9 cellular contexts compared by ENCODE assay signal in the genomic region with DNA sequence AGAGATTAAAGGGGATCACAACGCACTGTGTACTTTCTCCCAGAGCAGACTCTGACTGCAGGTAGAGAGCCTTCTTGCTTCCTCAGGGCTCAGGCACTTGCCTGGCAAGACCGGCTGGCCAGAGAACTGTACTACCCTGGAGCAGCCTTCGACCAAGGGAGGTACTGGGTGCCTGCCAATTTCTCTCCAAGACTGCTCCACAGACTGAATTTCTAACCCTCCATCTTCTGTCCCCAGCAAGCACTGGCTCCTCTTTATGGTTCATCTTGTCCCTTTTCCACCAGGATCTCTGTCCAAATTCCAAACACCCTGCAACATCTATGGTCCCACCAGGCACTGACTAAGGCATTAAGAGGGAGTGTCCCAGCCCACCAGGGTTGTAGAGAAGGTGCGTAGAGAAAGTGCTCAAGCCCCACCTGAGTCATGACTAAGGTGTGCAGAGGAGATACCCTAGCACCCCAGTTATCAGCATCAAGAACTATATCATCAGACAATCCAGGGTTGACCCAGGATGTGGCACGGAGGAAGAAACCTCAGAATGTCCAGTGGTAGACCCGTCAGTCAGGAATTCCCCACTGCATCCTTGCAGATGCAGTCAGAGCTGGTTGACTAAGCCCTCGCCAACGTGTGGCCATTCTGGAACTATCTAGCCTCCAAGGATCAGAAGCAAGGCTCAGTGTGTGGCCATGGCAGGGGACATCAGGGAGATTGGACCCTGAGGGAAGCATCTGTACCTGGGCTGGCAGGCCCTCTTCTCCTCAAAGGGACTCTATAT.
DNase-seq lines count a peak whose midpoint lies in the region; ATAC-seq and TF ChIP-seq lines count a peak whose summit lies in the region.
"Had no signal": no experiment of that assay in that cellular context is flagged by ENCODE, and none has a peak within 500 bp of the region (broad histone marks: within the 10 kb centered on the region; RNA-seq: fewer than 3 reads in every experiment).

No MANE protein-coding gene starts in this region.

- H3K36me3 Mint-ChIP-seq in effector memory CD8-positive, alpha-beta T cell (ENCODE audit: insufficient read depth) = peaks cover 48% of the 10 kb centered on the region
- H3K36me3 Mint-ChIP-seq in osteocyte (ENCODE audit: unreplicated experiment) = peaks cover 48% of the 10 kb centered on the region

- H3K27me3 Mint-ChIP-seq in effector memory CD8-positive, alpha-beta T cell = no peaks in the 10 kb centered on the region
- H3K27me3 Mint-ChIP-seq in osteocyte (ENCODE audit: unreplicated experiment) = no peaks in the 10 kb centered on the region

- TF ChIP-seq CTCF in osteocyte (IDR thresholded peaks at IDR 0.05) = no peak

- no peak for ATAC-seq in effector memory CD8-positive, alpha-beta T cell (replicated peaks)
- ATAC-seq in HG02840 (IDR thresholded peaks at IDR 0.05; ENCODE audit: low FRiP score, unreplicated experiment) = no peak
- ATAC-seq: SK-N-SH treated with all-trans-retinoic acid at 6 μM for 48 hours had no signal

- H3K4me3 Mint-ChIP-seq in effector memory CD8-positive, alpha-beta T cell = no peak overlapping the region
- no peak overlapping the region for H3K4me3 Mint-ChIP-seq in osteocyte (ENCODE audit: unreplicated experiment)

- H3K4me1 Mint-ChIP-seq in effector memory CD8-positive, alpha-beta T cell (ENCODE audit: low read depth in 2 of 2) = peaks cover 0 to 3% of the 10 kb centered on the region in 2 donors
- H3K4me1 Mint-ChIP-seq in osteocyte (ENCODE audit: unreplicated experiment) = peaks cover 20% of the 10 kb centered on the region

- no peaks in the 10 kb centered on the region for H3K9me3 Mint-ChIP-seq in effector memory CD8-positive, alpha-beta T cell
- H3K9me3 Mint-ChIP-seq in osteocyte (ENCODE audit: unreplicated experiment) = no peaks in the 10 kb centered on the region

- DNase-seq in Daoy (ENCODE audit: low read depth) (peak; percentile 58), RPMI7951 (ENCODE audit: low read depth) (peak; percentile 79), osteocyte (ENCODE audit: extremely low spot score, unreplicated experiment) (peak; percentile 65), KG1 (lab: John Stamatoyannopoulos, UW) (no peak)
- DNase-seq in effector memory CD8-positive, alpha-beta T cell = no peak
- no peak for DNase-seq in activated CD4-positive, CD25-positive, alpha-beta regulatory T cell (lab: John Stamatoyannopoulos, UW)
- DNase-seq: NCI-H2107 had no signal

- peak overlapping the region; percentile 1 to 26 for H3K27ac Mint-ChIP-seq in effector memory CD8-positive, alpha-beta T cell
- H3K27ac Mint-ChIP-seq in osteocyte (ENCODE audit: unreplicated experiment) = no peak overlapping the region

Comparison
In these comparisons a context has a peak if more than half of its experiments do, and no peak if none do; other contexts are left out.
1. DNase-seq: peak in Daoy (single experiment), RPMI7951 (single experiment) and osteocyte (single experiment); none in effector memory CD8-positive, alpha-beta T cell (0 of 3), activated CD4-positive, CD25-positive, alpha-beta regulatory T cell (0 of 4) and KG1 (single experiment).